Comparison of ENCODE assay signal across 8 cellular contexts in the genomic region with DNA sequence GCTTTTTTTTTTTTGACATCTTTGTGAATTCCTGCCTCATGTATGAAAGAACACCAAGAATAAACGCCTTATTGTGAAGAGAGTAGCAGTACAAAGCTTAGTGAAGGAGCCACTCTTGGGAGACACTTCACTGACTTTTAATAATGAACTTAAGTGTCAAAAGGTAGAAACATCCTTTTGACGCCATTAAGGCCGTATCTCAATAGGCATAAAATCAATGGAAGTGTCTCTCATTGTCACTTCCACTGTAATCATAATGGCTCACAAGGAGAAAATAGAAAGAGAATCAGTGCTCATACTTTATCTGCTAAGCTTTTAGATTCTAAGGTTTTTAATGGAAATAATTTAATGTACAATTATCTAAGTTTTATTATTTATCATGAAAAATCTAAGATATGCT.
"Had no signal": no experiment of that assay in that cellular context is flagged by ENCODE, and none has a peak within 500 bp of the region (broad histone marks: within the 10 kb centered on the region; RNA-seq: fewer than 3 reads in every experiment).

No MANE protein-coding gene starts in this region.

- ATAC-seq: HCT116, HepG2 had no signal

- H3K4me3 ChIP-seq: GM23248, HAP-1 had no signal

- H3K9me3 ChIP-seq: HAP-1 had no signal

- H3K27ac ChIP-seq: GM23248, HL-60 had no signal

- H3K36me3 ChIP-seq: HAP-1 had no signal

- DNase-seq: GM23248, GOT3, H7, HFFc6 had no signal
